1 cellular context compared by ENCODE assay signal in the genomic region with DNA sequence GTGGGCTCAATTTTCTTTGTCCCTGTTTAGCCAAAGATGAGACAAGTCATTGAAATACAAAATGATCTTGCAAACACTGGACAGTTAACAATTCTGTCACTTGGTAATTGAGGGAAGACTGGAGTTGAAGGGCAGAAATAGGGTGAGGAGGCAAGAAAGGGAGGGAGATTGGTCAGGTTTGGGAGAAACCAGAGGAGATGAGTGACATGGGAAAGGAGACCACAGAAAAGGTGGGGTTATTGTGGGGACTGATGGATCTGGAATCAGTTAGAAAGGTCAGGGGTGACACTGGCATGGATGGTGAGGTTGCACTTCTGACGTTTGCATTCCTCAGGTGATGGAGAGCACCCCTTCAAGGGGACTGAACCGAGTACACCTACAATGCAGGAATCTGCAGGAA.
TF ChIP-seq lines count a peak whose summit lies in the region.

No MANE protein-coding gene starts in this region.

TF ChIP-seq in HepG2, 621 proteins besides CTCF, POLR2A, EP300 and RAD21:
- TF ChIP-seq SPEN (CRISPR knock-in tag; IDR thresholded peaks at IDR 0.05; ENCODE audit: low read depth) (no peak), SAP130 (CRISPR knock-in tag; IDR thresholded peaks at IDR 0.05; ENCODE audit: low read depth) (no peak), YEATS4 (CRISPR knock-in tag; IDR thresholded peaks at IDR 0.05; ENCODE audit: borderline replicate concordance) (no peak), HOXA7 (CRISPR knock-in tag; IDR thresholded peaks at IDR 0.05) (no peak), ZNF326 (CRISPR knock-in tag; IDR thresholded peaks at IDR 0.05; ENCODE audit: borderline replicate concordance) (no peak), ZNF7 (CRISPR knock-in tag; IDR thresholded peaks at IDR 0.05) (no peak), RCOR2 (CRISPR knock-in tag; IDR thresholded peaks at IDR 0.05) (no peak), CCAR2 (optimal IDR thresholded peaks at IDR 0.05; ENCODE audit: low read depth, low read length) (no peak), ZNF510 (CRISPR knock-in tag; IDR thresholded peaks at IDR 0.05; ENCODE audit: low read depth) (no peak), MXI1 (IDR thresholded peaks at IDR 0.05; ENCODE audit: borderline replicate concordance, low read depth, low read length) (no peak)
- TF ChIP-seq, protein P1, sequence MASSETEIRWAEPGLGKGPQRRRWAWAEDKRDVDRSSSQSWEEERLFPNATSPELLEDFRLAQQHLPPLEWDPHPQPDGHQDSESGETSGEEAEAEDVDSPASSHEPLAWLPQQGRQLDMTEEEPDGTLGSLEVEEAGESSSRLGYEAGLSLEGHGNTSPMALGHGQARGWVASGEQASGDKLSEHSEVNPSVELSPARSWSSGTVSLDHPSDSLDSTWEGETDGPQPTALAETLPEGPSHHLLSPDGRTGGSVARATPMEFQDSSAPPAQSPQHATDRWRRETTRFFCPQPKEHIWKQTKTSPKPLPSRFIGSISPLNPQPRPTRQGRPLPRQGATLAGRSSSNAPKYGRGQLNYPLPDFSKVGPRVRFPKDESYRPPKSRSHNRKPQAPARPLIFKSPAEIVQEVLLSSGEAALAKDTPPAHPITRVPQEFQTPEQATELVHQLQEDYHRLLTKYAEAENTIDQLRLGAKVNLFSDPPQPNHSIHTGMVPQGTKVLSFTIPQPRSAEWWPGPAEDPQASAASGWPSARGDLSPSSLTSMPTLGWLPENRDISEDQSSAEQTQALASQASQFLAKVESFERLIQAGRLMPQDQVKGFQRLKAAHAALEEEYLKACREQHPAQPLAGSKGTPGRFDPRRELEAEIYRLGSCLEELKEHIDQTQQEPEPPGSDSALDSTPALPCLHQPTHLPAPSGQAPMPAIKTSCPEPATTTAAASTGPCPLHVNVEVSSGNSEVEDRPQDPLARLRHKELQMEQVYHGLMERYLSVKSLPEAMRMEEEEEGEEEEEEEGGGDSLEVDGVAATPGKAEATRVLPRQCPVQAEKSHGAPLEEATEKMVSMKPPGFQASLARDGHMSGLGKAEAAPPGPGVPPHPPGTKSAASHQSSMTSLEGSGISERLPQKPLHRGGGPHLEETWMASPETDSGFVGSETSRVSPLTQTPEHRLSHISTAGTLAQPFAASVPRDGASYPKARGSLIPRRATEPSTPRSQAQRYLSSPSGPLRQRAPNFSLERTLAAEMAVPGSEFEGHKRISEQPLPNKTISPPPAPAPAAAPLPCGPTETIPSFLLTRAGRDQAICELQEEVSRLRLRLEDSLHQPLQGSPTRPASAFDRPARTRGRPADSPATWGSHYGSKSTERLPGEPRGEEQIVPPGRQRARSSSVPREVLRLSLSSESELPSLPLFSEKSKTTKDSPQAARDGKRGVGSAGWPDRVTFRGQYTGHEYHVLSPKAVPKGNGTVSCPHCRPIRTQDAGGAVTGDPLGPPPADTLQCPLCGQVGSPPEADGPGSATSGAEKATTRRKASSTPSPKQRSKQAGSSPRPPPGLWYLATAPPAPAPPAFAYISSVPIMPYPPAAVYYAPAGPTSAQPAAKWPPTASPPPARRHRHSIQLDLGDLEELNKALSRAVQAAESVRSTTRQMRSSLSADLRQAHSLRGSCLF (CRISPR knock-in tag; IDR thresholded peaks at IDR 0.05; ENCODE audit: borderline replicate concordance) = no peak
- TF ChIP-seq, protein P2, sequence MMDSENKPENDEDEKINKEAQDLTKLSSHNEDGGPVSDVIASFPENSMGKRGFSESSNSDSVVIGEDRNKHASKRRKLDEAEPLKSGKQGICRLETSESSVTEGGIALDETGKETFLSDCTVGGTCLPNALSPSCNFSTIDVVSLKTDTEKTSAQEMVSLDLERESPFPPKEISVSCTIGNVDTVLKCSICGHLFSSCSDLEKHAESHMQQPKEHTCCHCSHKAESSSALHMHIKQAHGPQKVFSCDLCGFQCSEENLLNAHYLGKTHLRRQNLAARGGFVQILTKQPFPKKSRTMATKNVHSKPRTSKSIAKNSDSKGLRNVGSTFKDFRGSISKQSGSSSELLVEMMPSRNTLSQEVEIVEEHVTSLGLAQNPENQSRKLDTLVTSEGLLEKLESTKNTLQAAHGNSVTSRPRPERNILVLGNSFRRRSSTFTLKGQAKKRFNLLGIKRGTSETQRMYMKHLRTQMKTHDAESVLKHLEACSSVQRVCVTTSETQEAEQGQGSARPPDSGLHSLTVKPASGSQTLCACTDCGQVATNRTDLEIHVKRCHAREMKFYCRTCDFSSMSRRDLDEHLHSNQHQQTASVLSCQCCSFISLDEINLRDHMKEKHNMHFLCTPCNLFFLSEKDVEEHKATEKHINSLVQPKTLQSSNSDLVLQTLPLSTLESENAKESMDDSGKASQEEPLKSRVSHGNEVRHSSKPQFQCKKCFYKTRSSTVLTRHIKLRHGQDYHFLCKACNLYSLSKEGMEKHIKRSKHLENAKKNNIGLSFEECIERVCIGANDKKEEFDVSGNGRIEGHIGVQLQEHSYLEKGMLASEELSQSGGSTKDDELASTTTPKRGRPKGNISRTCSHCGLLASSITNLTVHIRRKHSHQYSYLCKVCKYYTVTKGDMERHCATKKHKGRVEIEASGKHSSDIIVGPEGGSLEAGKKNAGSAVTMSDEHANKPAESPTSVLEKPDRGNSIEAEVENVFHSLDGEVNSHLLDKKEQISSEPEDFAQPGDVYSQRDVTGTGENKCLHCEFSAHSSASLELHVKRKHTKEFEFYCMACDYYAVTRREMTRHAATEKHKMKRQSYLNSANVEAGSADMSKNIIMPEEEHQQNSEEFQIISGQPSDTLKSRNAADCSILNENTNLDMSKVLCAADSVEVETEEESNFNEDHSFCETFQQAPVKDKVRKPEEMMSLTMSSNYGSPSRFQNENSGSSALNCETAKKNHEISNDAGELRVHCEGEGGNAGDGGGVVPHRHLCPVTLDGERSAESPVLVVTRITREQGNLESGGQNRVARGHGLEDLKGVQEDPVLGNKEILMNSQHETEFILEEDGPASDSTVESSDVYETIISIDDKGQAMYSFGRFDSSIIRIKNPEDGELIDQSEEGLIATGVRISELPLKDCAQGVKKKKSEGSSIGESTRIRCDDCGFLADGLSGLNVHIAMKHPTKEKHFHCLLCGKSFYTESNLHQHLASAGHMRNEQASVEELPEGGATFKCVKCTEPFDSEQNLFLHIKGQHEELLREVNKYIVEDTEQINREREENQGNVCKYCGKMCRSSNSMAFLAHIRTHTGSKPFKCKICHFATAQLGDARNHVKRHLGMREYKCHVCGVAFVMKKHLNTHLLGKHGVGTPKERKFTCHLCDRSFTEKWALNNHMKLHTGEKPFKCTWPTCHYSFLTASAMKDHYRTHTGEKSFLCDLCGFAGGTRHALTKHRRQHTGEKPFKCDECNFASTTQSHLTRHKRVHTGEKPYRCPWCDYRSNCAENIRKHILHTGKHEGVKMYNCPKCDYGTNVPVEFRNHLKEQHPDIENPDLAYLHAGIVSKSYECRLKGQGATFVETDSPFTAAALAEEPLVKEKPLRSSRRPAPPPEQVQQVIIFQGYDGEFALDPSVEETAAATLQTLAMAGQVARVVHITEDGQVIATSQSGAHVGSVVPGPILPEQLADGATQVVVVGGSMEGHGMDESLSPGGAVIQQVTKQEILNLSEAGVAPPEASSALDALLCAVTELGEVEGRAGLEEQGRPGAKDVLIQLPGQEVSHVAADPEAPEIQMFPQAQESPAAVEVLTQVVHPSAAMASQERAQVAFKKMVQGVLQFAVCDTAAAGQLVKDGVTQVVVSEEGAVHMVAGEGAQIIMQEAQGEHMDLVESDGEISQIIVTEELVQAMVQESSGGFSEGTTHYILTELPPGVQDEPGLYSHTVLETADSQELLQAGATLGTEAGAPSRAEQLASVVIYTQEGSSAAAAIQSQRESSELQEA (CRISPR knock-in tag; IDR thresholded peaks at IDR 0.05; ENCODE audit: not compliant biosample characterization) = no peak
- TF ChIP-seq, protein P3, sequence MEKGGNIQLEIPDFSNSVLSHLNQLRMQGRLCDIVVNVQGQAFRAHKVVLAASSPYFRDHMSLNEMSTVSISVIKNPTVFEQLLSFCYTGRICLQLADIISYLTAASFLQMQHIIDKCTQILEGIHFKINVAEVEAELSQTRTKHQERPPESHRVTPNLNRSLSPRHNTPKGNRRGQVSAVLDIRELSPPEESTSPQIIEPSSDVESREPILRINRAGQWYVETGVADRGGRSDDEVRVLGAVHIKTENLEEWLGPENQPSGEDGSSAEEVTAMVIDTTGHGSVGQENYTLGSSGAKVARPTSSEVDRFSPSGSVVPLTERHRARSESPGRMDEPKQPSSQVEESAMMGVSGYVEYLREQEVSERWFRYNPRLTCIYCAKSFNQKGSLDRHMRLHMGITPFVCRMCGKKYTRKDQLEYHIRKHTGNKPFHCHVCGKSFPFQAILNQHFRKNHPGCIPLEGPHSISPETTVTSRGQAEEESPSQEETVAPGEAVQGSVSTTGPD (CRISPR knock-in tag; IDR thresholded peaks at IDR 0.05) = no peak
